In the genomic region with DNA sequence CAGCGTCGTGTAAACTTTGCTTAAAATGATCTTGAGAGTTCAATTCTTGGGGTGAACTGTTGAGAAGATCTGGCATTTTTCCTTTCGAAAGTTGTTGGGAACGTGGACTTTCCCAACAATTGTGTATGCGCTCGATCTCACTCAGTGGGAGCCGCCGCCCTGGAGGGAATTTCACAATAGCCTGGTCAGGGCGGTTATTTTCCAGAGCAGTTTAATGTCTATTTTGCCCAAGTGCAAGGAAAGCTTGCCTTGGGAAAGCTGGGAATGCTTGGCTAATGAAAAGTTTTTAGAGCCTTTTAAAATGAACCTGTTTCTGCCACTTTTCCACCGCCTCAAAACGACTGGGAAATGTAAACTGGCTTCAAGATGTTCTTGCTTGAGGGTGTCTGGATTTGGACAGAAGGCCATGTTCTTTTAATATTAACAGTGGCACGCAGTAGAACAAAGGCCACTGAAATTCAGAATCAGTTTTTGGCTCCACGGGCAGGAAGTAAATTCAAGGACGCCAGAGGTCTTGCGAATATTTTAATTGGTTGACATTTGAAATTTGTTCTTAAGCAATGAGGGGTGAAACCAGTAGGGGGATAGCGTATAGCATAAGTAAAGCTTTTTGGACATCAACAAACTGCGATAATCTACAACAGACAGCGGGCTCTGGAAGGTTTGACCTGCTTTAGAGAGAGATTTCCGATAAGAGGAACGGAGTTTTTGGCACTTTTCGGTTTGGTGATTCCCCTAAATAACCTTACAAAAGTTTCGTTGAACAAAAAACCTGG, we compare ENCODE assay signal across 8 cellular contexts. TPM values are rescaled to one million over a fixed set of nuclear protein-coding genes. Genes with fewer than 3 reads are reported as not detected.
DNase-seq lines count a peak whose midpoint lies in the region; ATAC-seq and TF ChIP-seq lines count a peak whose summit lies in the region.

No MANE protein-coding gene starts in this region.

- ATAC-seq in GM21723 (IDR thresholded peaks at IDR 0.05; ENCODE audit: unreplicated experiment): peak; percentile 17

- H3K36me3 ChIP-seq in esophagus squamous epithelium: no peaks in the 10 kb centered on the region
- no peaks in the 10 kb centered on the region for H3K36me3 ChIP-seq in vagina

- TF ChIP-seq POLR2A in esophagus squamous epithelium (IDR thresholded peaks at IDR 0.05): peak in 2 of 4 donors; percentile 24 to 40
- no peak for TF ChIP-seq POLR2A in vagina (IDR thresholded peaks at IDR 0.05)

- H3K9me3 ChIP-seq in esophagus squamous epithelium (no peaks in the 10 kb centered on the region), vagina (no peaks in the 10 kb centered on the region)

- 0 to 1% methylated on average over 20 to 22 of the region's 22 CpGs for WGBS in esophagus squamous epithelium, 2 donors

- intact Hi-C loops in esophagus squamous epithelium (cut with DNase I): loop anchor here (10.0 kb wide), 1 partner anchor 48 kb away; no protein-coding TSS in a partner anchor
- intact Hi-C loops in vagina (cut with DNase I): loop anchor here (5.0 kb wide), 1 partner anchor 35 kb away; no protein-coding TSS in a partner anchor

- no peaks in the 10 kb centered on the region for H3K27me3 ChIP-seq in esophagus squamous epithelium
- H3K27me3 ChIP-seq in vagina: no peaks in the 10 kb centered on the region

- H3K27ac ChIP-seq in VCaP: peak overlapping the region; percentile 98
- H3K27ac ChIP-seq in esophagus squamous epithelium: peak overlapping the region; percentile 97 to 100 (median 99)
- H3K27ac ChIP-seq in vagina: peak overlapping the region; percentile 97

- TF ChIP-seq CTCF in VCaP (conservative IDR thresholded peaks at IDR 0.05): no peak
- TF ChIP-seq CTCF in esophagus squamous epithelium (IDR thresholded peaks at IDR 0.05): peak in 5 of 6 experiments; percentile 14 to 56 (median 50)
- TF ChIP-seq CTCF in vagina (IDR thresholded peaks at IDR 0.05): peak in 1 of 3 experiments; percentile 26

- H3K4me3 ChIP-seq in esophagus squamous epithelium (peak overlapping the region; percentile 66 to 97 (median 82)), vagina (peak overlapping the region; percentile 69 to 88)

- DNase-seq in EL (peak; percentile 79), NCI-H2081 (lab: John Stamatoyannopoulos, UW) (peak; percentile 29 to 44), esophagus squamous epithelium (lab: John Stamatoyannopoulos, UW) (no peak), myocyte (ENCODE audit: low read depth) (peak; percentile 75), vagina (ENCODE audit: extremely low spot score in 2 of 2) (no peak), NCI-H82 (lab: John Stamatoyannopoulos, UW) (no peak)

- peaks cover 0 to 67% (median 15%) of the 10 kb centered on the region in 3 donors for H3K4me1 ChIP-seq in esophagus squamous epithelium
- H3K4me1 ChIP-seq in vagina: peaks cover 39% of the 10 kb centered on the region

RNA-seq across cellular contexts. Expression of a gene that starts 1.2 kb away (rescaled TPM):
- total RNA-seq in esophagus squamous epithelium (100 to 1,000 TPM in 2 of 4 donors, 10 to 100 TPM in 2; 71.9 to 132 (median 114) TPM), myocyte (45.4 and 54.0 TPM in 2 replicates), vagina (144 TPM)
- polyA plus RNA-seq in myocyte (2012): 32.4 TPM

RNA-seq across cellular contexts. Expression of a gene that starts 45.3 kb away (rescaled TPM):
- total RNA-seq in esophagus squamous epithelium: 100 to 1,000 TPM in 1 of 4 donors, 10 to 100 TPM in 3; 63.6 to 111 (median 77.3) TPM
- total RNA-seq in myocyte: 87.0 and 93.9 TPM in 2 replicates
- polyA plus RNA-seq in myocyte (2012): 121 TPM
- total RNA-seq in vagina: 38.8 TPM

RNA-seq across cellular contexts. Expression of a gene that starts 45.7 kb away (rescaled TPM):
- total RNA-seq in esophagus squamous epithelium (10 to 100 TPM in 2 of 4 donors, 1 to 10 TPM in 2; 9.1 to 20.7 (median 11.2) TPM), myocyte (5.3 and 9.9 TPM in 2 replicates), vagina (14.7 TPM)
- 3.0 TPM for polyA plus RNA-seq in myocyte (2012)

Comparison
In these comparisons a context has a peak if more than half of its experiments do, and no peak if none do; other contexts are left out.
1. DNase-seq: peak in EL (single experiment), NCI-H2081 (2 of 2) and myocyte (single experiment); none in esophagus squamous epithelium (single experiment), vagina (0 of 2) and NCI-H82 (single experiment).
2. Peak in every context shown above with its lines, with median percentiles within 50 percentile points of each other: H3K27ac ChIP-seq.